Comparison of ENCODE assay signal across 8 cellular contexts in genomic region chr1:225428879-225429455, GRCh38. TPM values are rescaled to one million over a fixed set of nuclear protein-coding genes. Genes with fewer than 3 reads are reported as not detected.
DNase-seq lines count a peak whose midpoint lies in the region; ATAC-seq and TF ChIP-seq lines count a peak whose summit lies in the region.

No MANE protein-coding gene starts in this region.

- peak overlapping the region; percentile 77 for H3K4me3 Mint-ChIP-seq in mesothelial cell of epicardium

- DNase-seq in KG1 (lab: John Stamatoyannopoulos, UW) (peak; percentile 79), astrocyte of the spinal cord (ENCODE audit: low read depth, low spot score) (no peak), mesothelial cell of epicardium (ENCODE audit: low spot score in 2 of 2, unreplicated experiment in 2 of 2) (no peak), RPMI8226 (no peak), 8988T (no peak)

- TF ChIP-seq POLR2A in GM18505 (IDR thresholded peaks at IDR 0.05; ENCODE audit: borderline replicate concordance, extremely low read depth, insufficient read depth, insufficient read length): no peak

- peak overlapping the region; percentile 93 for H3K27ac Mint-ChIP-seq in mesothelial cell of epicardium

- peaks cover 35% of the 10 kb centered on the region for H3K4me1 Mint-ChIP-seq in mesothelial cell of epicardium

- ATAC-seq in GM18505 (IDR thresholded peaks at IDR 0.05; ENCODE audit: unreplicated experiment) (peak; percentile 1), HG03469 (IDR thresholded peaks at IDR 0.05; ENCODE audit: unreplicated experiment) (no peak), GM18909 (IDR thresholded peaks at IDR 0.05; ENCODE audit: poor library complexity, unreplicated experiment) (no peak)

- no peaks in the 10 kb centered on the region for H3K9me3 Mint-ChIP-seq in mesothelial cell of epicardium

- H3K36me3 Mint-ChIP-seq in mesothelial cell of epicardium: no peaks in the 10 kb centered on the region

- in situ Hi-C loops in astrocyte of the spinal cord (cut with HindIII; ENCODE audit: low sequenced_read_pairs): no loop called here

- peaks cover 2% of the 10 kb centered on the region for H3K27me3 Mint-ChIP-seq in mesothelial cell of epicardium (ENCODE audit: low read depth)

- H3K4me3 ChIP-seq in astrocyte of the spinal cord (ENCODE audit: low read depth, low read length): peak overlapping the region; percentile 64

- TF ChIP-seq CTCF in astrocyte of the spinal cord (IDR thresholded peaks at IDR 0.05; ENCODE audit: low read depth, low read length) (no peak), mesothelial cell of epicardium (IDR thresholded peaks at IDR 0.05; ENCODE audit: unreplicated experiment) (no peak)

RNA-seq across cellular contexts. Expression of gene LBR, which starts 1.1 kb away (rescaled TPM):
- 67.5 to 73.4 TPM (median 70.0 TPM) in 3 replicates for total RNA-seq in mesothelial cell of epicardium
